Comparison of ENCODE assay signal across 8 cellular contexts in the genomic region with DNA sequence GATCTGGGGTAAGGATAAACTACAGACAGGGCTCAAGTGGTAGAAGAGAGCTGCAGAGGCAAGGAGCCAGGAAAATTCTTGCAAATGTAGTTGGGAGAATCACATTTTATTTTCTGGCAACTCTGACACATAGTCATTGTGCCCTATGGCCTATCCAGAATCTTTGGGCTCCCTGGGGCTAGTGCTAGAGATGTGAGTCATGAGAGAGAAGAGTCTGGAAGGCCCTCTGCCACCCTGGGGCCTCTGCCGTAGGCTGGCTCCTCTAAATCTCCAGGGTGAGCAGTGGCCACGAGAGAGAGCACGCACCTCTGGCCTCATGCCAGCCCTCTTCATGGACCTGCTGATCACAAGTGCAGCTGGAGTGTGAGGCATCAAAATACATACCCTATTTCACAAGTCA.
A peak's percentile ranks its signal among the peaks of the same experiment; 100 is the strongest.
DNase-seq lines count a peak whose midpoint lies in the region; ATAC-seq, FAIRE-seq and TF ChIP-seq lines count a peak whose summit lies in the region.

No MANE protein-coding gene starts in this region.

- no peak overlapping the region for H3K4me2 ChIP-seq in PC-3 (ENCODE audit: low read length)

- CTCF ChIA-PET in PC-3 (lab: Charles Lee) = no interaction called here

- H3F3A ChIP-seq in PC-3 (ENCODE audit: low read length, unreplicated experiment) = no peaks in the 10 kb centered on the region

- H2AFZ ChIP-seq in PC-3 (ENCODE audit: low read length) = no peak overlapping the region

- no peak overlapping the region for H3K9ac ChIP-seq in PC-3 (ENCODE audit: low read length)

- WGBS in small intestine, 3 donors = 24 to 51% (median 49%) methylated on average over 3 of the region's 3 CpGs

- no peak for TF ChIP-seq POLR2A in H54 (IDR thresholded peaks at IDR 0.05; ENCODE audit: low read depth, low read length)

- H3K27me3 ChIP-seq in PC-3 (ENCODE audit: low read length) = no peaks in the 10 kb centered on the region
- H3K27me3 ChIP-seq in small intestine (ENCODE audit: control insufficient read depth in 2 of 2, insufficient read depth in 2 of 2, low read length in 2 of 2) = no peaks in the 10 kb centered on the region

- H3K36me3 ChIP-seq in PC-3 (ENCODE audit: low read depth, low read length) = no peaks in the 10 kb centered on the region
- no peaks in the 10 kb centered on the region for H3K36me3 ChIP-seq in small intestine (ENCODE audit: control insufficient read depth in 2 of 2, insufficient read depth in 2 of 2, low read length in 2 of 2)

- H3K4me1 ChIP-seq in PC-3 (ENCODE audit: insufficient read depth, low read length) = peaks cover 10% of the 10 kb centered on the region
- H3K4me1 ChIP-seq in small intestine (ENCODE audit: control insufficient read depth in 2 of 2, insufficient read depth in 1 of 2, low read depth in 1 of 2, low read length in 1 of 2) = no peaks in the 10 kb centered on the region

- FAIRE-seq in H54 (lab: Jason Lieb, UNC) (peak; percentile 61), small intestine (lab: Jason Lieb, UNC) (no peak)

- H3K27ac ChIP-seq in PC-3 (ENCODE audit: low read length) = no peak overlapping the region
- H3K27ac ChIP-seq in small intestine (ENCODE audit: low read depth in 1 of 2, low read length in 1 of 2) = no peak overlapping the region

- no peak overlapping the region for H3K4me3 ChIP-seq in PC-3 (ENCODE audit: low read length)
- no peak overlapping the region for H3K4me3 ChIP-seq in fibroblast of villous mesenchyme (ENCODE audit: low read depth, low read length)
- no peak overlapping the region for H3K4me3 ChIP-seq in small intestine (ENCODE audit: low read depth in 1 of 2, low read length in 2 of 2)

- intact Hi-C loops in PC-3 (cut with micrococcal nuclease) = no loop called here

- BruUV-seq in PC-3 (replicated peaks; lab: Mats Ljungman, UMichigan) = no TSS peak

- peak; percentile 70 for DNase-seq in H54 (ENCODE audit: insufficient read length, low spot score)
- peak; percentile 64 for DNase-seq in PC-3
- peak; percentile 28 for DNase-seq in fibroblast of villous mesenchyme (ENCODE audit: low read depth)
- peak; percentile 17 for DNase-seq in small intestine
- no peak for DNase-seq in activated CD8-positive, alpha-beta memory T cell treated with anti-CD3 and anti-CD28 coated beads, Interleukin-2, amount 50 U/mL, for 4 hours
- DNase-seq in effector CD4-positive, alpha-beta T cell = no peak
- no peak for DNase-seq in globus pallidus (ENCODE audit: low spot score)

- TF ChIP-seq CTCF in PC-3 (conservative IDR thresholded peaks at IDR 0.05; ENCODE audit: low read depth, low read length) (no peak), fibroblast of villous mesenchyme (IDR thresholded peaks at IDR 0.05; ENCODE audit: insufficient read depth, low read depth, low read length) (no peak)

- H3K9me3 ChIP-seq in PC-3 (ENCODE audit: low read length) = no peaks in the 10 kb centered on the region
- H3K9me3 ChIP-seq in small intestine (ENCODE audit: control insufficient read depth, low read depth) = no peaks in the 10 kb centered on the region

- H4K20me1 ChIP-seq in PC-3 (ENCODE audit: low read length) = no peaks in the 10 kb centered on the region

- H3K9me2 ChIP-seq in PC-3 (replicated peaks; ENCODE audit: low read length) = no peaks in the 10 kb centered on the region

- H3K79me2 ChIP-seq in PC-3 (ENCODE audit: low read length) = no peaks in the 10 kb centered on the region

- POLR2A ChIA-PET in PC-3 (lab: Charles Lee; ENCODE audit: unreplicated experiment) = no interaction called here

- peak; percentile 60 for ATAC-seq in PC-3
- ATAC-seq in GM21529 (IDR thresholded peaks at IDR 0.05; ENCODE audit: unreplicated experiment) = no peak

Comparison
In these comparisons a context has a peak if more than half of its experiments do, and no peak if none do; other contexts are left out.
1. DNase-seq: peak in H54 (single experiment), PC-3 (single experiment), fibroblast of villous mesenchyme (single experiment) and small intestine (single experiment); none in activated CD8-positive, alpha-beta memory T cell treated with anti-CD3 and anti-CD28 coated beads, Interleukin-2, amount 50 U/mL, for 4 hours (single experiment), effector CD4-positive, alpha-beta T cell (single experiment) and globus pallidus (single experiment).